Comparison of ENCODE assay signal across 9 cellular contexts in genomic region chr1:218330043-218330623, GRCh38. TPM values are rescaled to one million over a fixed set of nuclear protein-coding genes. Genes with fewer than 3 reads are reported as not detected.
A peak's percentile ranks its signal among the peaks of the same experiment; 100 is the strongest.
DNase-seq lines count a peak whose midpoint lies in the region; ATAC-seq and TF ChIP-seq lines count a peak whose summit lies in the region.
"Had no signal": no experiment of that assay in that cellular context is flagged by ENCODE, and none has a peak within 500 bp of the region (broad histone marks: within the 10 kb centered on the region; RNA-seq: fewer than 3 reads in every experiment).

No MANE protein-coding gene starts in this region.

- 22% methylated on average over 4 of the region's 4 CpGs for WGBS in suprapubic skin

- no peaks in the 10 kb centered on the region for H3K9me2 ChIP-seq in MM.1S (replicated peaks; ENCODE audit: insufficient read depth, low read length)

- POLR2A ChIA-PET in Caco-2 (lab: Charles Lee): no interaction called here

- intact Hi-C loops in Caco-2 (cut with micrococcal nuclease; ENCODE audit: unreplicated experiment): loop anchor here (1.0 to 10.0 kb wide), 6 partner anchors 17 to 1482 kb away; no protein-coding TSS in a partner anchor

- H3K4me1 Mint-ChIP-seq in Caco-2 (ENCODE audit: low read depth, unreplicated experiment) (no peaks in the 10 kb centered on the region), T-helper 17 cell (peaks cover 3% of the 10 kb centered on the region)

- TF ChIP-seq EP300 in suprapubic skin (IDR thresholded peaks at IDR 0.05): no peak

- DNase-seq in Caco-2 (peak in 1 of 2 experiments; percentile 9), MM.1S (peak; percentile 42), T-helper 17 cell (no peak), glomerular visceral epithelial cell (ENCODE audit: extremely low spot score) (peak; percentile 51), suprapubic skin (ENCODE audit: low spot score in 2 of 2) (no peak), NCI-H187 treated with DMSO at 0.1 percent for 48 hours (lab: John Stamatoyannopoulos, UW) (no peak)
- DNase-seq: left cardiac atrium had no signal

- no peaks in the 10 kb centered on the region for H3F3A ChIP-seq in MM.1S (ENCODE audit: insufficient read depth, low read length)

- no peak overlapping the region for H3K4me2 ChIP-seq in MM.1S (ENCODE audit: low read depth, low read length)

- H3K4me3 ChIP-seq in Caco-2 (ENCODE audit: low read depth, low read length) (no peak overlapping the region), MM.1S (ENCODE audit: low read length) (no peak overlapping the region), suprapubic skin (no peak overlapping the region)

- ATAC-seq in GM21360 (IDR thresholded peaks at IDR 0.05; ENCODE audit: unreplicated experiment) (peak; percentile 73), T-helper 17 cell (peak; percentile 69), GM19023 (IDR thresholded peaks at IDR 0.05; ENCODE audit: unreplicated experiment) (no peak)

- H3K36me3 ChIP-seq in Caco-2 (ENCODE audit: control insufficient read depth, insufficient read depth, low read length) (no peaks in the 10 kb centered on the region), MM.1S (replicated peaks; ENCODE audit: insufficient read depth, low read length) (no peaks in the 10 kb centered on the region), suprapubic skin (no peaks in the 10 kb centered on the region)

- TF ChIP-seq CTCF in Caco-2 (IDR thresholded peaks at IDR 0.05; ENCODE audit: insufficient read depth in 1 of 2, low read depth in 1 of 2, low read length in 1 of 2, severe bottlenecking in 1 of 2, unreplicated experiment in 1 of 2) (peak; percentile 28 to 69), MM.1S (IDR thresholded peaks at IDR 0.05; ENCODE audit: low read length) (peak; percentile 83), suprapubic skin (IDR thresholded peaks at IDR 0.05) (peak; percentile 43 to 50)

- H3K4me3 Mint-ChIP-seq in Caco-2 (ENCODE audit: unreplicated experiment): no peak overlapping the region
- no peak overlapping the region for H3K4me3 Mint-ChIP-seq in T-helper 17 cell

- H4K20me1 ChIP-seq in MM.1S (ENCODE audit: insufficient read depth, low read length): no peaks in the 10 kb centered on the region

- H3K79me2 ChIP-seq in MM.1S (ENCODE audit: low read length): no peaks in the 10 kb centered on the region

- H2AFZ ChIP-seq in MM.1S (ENCODE audit: low read length): no peak overlapping the region

- H3K9me3 ChIP-seq in Caco-2 (no peaks in the 10 kb centered on the region), MM.1S (replicated peaks; ENCODE audit: insufficient read depth, low read length) (no peaks in the 10 kb centered on the region), T-helper 17 cell (ENCODE audit: control insufficient read depth, low read length, poor library complexity, severe bottlenecking) (no peaks in the 10 kb centered on the region), suprapubic skin (no peaks in the 10 kb centered on the region)

- H3K27ac ChIP-seq in MM.1S (ENCODE audit: low read length): no peak overlapping the region
- H3K27ac ChIP-seq in suprapubic skin: no peak overlapping the region

- H3K27me3 ChIP-seq in Caco-2 (replicated peaks; ENCODE audit: control insufficient read depth, insufficient read depth, low read length) (no peaks in the 10 kb centered on the region), MM.1S (replicated peaks; ENCODE audit: insufficient read depth, low read length) (no peaks in the 10 kb centered on the region), suprapubic skin (no peaks in the 10 kb centered on the region)

- H3K9ac ChIP-seq in MM.1S (ENCODE audit: low read length): no peak overlapping the region

- no peak overlapping the region for H3K27ac Mint-ChIP-seq in Caco-2 (ENCODE audit: unreplicated experiment)
- H3K27ac Mint-ChIP-seq in T-helper 17 cell: no peak overlapping the region

- H3K36me3 Mint-ChIP-seq in Caco-2 (ENCODE audit: insufficient read depth, unreplicated experiment) (peaks cover 18% of the 10 kb centered on the region), T-helper 17 cell (ENCODE audit: low read depth) (peaks cover 4% of the 10 kb centered on the region)

- TF ChIP-seq POLR2A in suprapubic skin (IDR thresholded peaks at IDR 0.05): no peak

- no peaks in the 10 kb centered on the region for H3K27me3 Mint-ChIP-seq in Caco-2 (ENCODE audit: insufficient read depth, unreplicated experiment)
- no peaks in the 10 kb centered on the region for H3K27me3 Mint-ChIP-seq in T-helper 17 cell

- CTCF ChIA-PET in Caco-2 (lab: Charles Lee): no interaction called here

- no peaks in the 10 kb centered on the region for H3K9me3 Mint-ChIP-seq in Caco-2 (ENCODE audit: unreplicated experiment)

- no TSS peak for BruUV-seq in Caco-2 (replicated peaks; lab: Mats Ljungman, UMichigan)

- H3K4me1 ChIP-seq in Caco-2 (no peaks in the 10 kb centered on the region), MM.1S (ENCODE audit: low read length) (no peaks in the 10 kb centered on the region), suprapubic skin (peaks cover 3% of the 10 kb centered on the region)

RNA-seq across cellular contexts. Expression of gene TGFB2, which starts 15.0 kb away (rescaled TPM):
- total RNA-seq in Caco-2 (2022) (12.7 and 14.2 TPM in 2 replicates), T-helper 17 cell (1 to 10 TPM in 1 of 2 donors, under 1 TPM in 1; 0.17 to 3.0 TPM), suprapubic skin (1 to 10 TPM in 3 of 4 donors, under 1 TPM in 1; 0.60 to 3.9 (median 3.0) TPM)

RNA-seq across cellular contexts. Expression of gene RRP15, which starts 45.0 kb away (rescaled TPM):
- total RNA-seq in Caco-2 (2022) (44.3 and 44.5 TPM in 2 replicates), T-helper 17 cell (10 to 100 TPM; 13.7 to 21.9 TPM), suprapubic skin (10 to 100 TPM in 1 of 4 donors, 1 to 10 TPM in 3; 4.8 to 11.6 (median 6.7) TPM)

Comparison
In these comparisons a context has a peak if more than half of its experiments do, and no peak if none do; other contexts are left out.
1. DNase-seq: peak in MM.1S (single experiment) and glomerular visceral epithelial cell (single experiment); none in T-helper 17 cell (0 of 3), suprapubic skin (0 of 2) and NCI-H187 treated with DMSO at 0.1 percent for 48 hours (single experiment).
2. Peak in every context shown above with its lines, with median percentiles within 50 percentile points of each other: CTCF ChIP-seq.